Comparison of ENCODE assay signal across 16 cellular contexts in the genomic region with DNA sequence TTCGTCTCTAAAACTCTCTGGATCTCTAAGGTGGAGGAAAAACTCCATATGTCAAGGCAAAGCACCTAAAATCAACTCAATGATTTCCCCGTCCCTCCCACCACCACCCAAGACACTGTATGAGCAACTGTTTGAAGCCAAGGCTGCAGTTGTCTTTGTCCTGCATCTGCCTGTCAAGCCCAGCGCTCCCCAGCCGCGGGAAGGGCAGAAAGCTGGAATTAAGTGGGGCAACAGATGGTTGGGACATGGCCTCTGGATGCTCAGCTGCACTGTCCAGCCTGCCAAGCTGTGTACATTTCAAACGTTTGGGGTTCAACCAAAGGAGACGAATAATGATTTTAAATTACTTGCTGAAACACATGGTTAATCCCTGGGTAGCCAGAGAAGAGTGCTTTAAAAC.
"Had no signal": no experiment of that assay in that cellular context is flagged by ENCODE, and none has a peak within 500 bp of the region (broad histone marks: within the 10 kb centered on the region; RNA-seq: fewer than 3 reads in every experiment).

No MANE protein-coding gene starts in this region.

- H3K36me3 ChIP-seq: colonic mucosa, heart right ventricle, pancreas, spleen had no signal

- H3K9me3 ChIP-seq: colonic mucosa, heart right ventricle, pancreas, spleen, tibial nerve had no signal

- H3K4me1 ChIP-seq: colonic mucosa, pancreas, tibial nerve had no signal

- H3K4me3 ChIP-seq: colonic mucosa, heart right ventricle, pancreas, spleen, tibial nerve had no signal

- H3K27ac ChIP-seq: colonic mucosa, heart right ventricle, pancreas, spleen, tibial nerve had no signal

- DNase-seq: activated CD4-positive, alpha-beta T cell treated with anti-CD3 and anti-CD28 coated beads, Interleukin-2, amount 10 ng/mL, durations not matched to agents 24 days and 14 days; activated CD8-positive, alpha-beta memory T cell treated with anti-CD3 and anti-CD28 coated beads for 24 hours; activated naive CD4-positive, alpha-beta T cell treated with anti-CD3 and anti-CD28 coated beads for 36 hours; colonic mucosa; foreskin melanocyte; heart right ventricle; islet precursor cell; pancreas; spleen; stimulated activated CD4-positive, alpha-beta T cell treated with anti-CD3 and anti-CD28 coated beads, Interleukin-1b, Interleukin-23, amount 100 ng/mL, for 48 hours; stimulated activated naive B cell treated with anti-CD40 and anti-IgM and Interleukin-4, amounts not matched to agents 10 μg/mL and 1 μg/mL and 100 μg/mL, for 72 hours; T-helper 1 cell had no signal

- H3K27me3 ChIP-seq: colonic mucosa, heart right ventricle, pancreas, spleen, tibial nerve had no signal

- ATAC-seq: activated T-helper 17 cell treated with anti-CD3 and anti-CD28 coated beads, Interleukin-2, amount 50 U/mL, for 72 hours; heart right ventricle; left lobe of liver; pancreas; stimulated activated naive B cell treated with anti-CD40 and anti-IgM and Interleukin-4, amounts not matched to agents 10 μg/mL and 1 μg/mL and 100 μg/mL, for 72 hours had no signal

- FAIRE-seq: endothelial cell of umbilical vein, pancreas had no signal
